In the genomic region with DNA sequence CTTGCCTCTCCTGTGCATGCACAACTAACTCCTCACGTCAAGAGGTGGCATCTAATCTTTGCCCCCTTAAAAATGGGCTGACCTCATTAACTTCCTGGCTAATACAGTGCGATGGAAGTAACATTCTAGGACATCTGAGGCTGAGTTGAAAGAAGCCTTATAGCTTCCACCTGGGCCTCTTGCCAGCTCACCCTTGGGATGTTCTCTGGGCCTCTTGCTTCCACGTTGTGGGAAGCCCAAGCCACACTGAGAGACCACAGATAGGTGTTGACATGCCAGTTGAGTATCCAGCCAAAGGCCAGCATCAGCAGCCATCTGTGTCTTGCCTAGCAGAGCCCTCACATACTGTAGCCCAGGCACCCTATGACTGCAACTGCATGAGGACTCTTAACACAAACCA, we compare ENCODE assay signal across 19 cellular contexts.
"Had no signal": no experiment of that assay in that cellular context is flagged by ENCODE, and none has a peak within 500 bp of the region (broad histone marks: within the 10 kb centered on the region; RNA-seq: fewer than 3 reads in every experiment).

No MANE protein-coding gene starts in this region.

- H3K4me1 ChIP-seq: heart right ventricle, thyroid gland had no signal

- DNase-seq: cortex of kidney; dorsolateral prefrontal cortex; effector CD8-positive, alpha-beta T cell; heart right ventricle; kidney; left cardiac atrium; left ventricle myocardium superior; mesenchymal stem cell; naive B cell; ovary; small intestine; stimulated activated CD4-positive, alpha-beta T cell treated with anti-CD3 and anti-CD28 coated beads, Interleukin-2, amount 100 ng/mL, for 48 hours; stimulated activated naive CD4-positive, alpha-beta T cell treated with Interleukin-2 at 50 U/mL for 16 hours; thyroid gland had no signal

- H3K36me3 ChIP-seq: heart right ventricle, neutrophil, ovary, right atrium auricular region, suprapubic skin, thyroid gland had no signal

- H3K4me3 ChIP-seq: dorsolateral prefrontal cortex, heart right ventricle, lung, ovary, right atrium auricular region, suprapubic skin, thyroid gland had no signal

- ATAC-seq: esophagus mucosa, heart right ventricle, left cardiac atrium, left ventricle myocardium superior had no signal

- H3K27me3 ChIP-seq: neutrophil, ovary, right atrium auricular region, suprapubic skin, thyroid gland had no signal

- H3K27ac ChIP-seq: dorsolateral prefrontal cortex, heart right ventricle, neutrophil, ovary, right atrium auricular region, suprapubic skin, thyroid gland had no signal

- H3K9me3 ChIP-seq: neutrophil, ovary, right atrium auricular region, suprapubic skin, thyroid gland had no signal
